17 cellular contexts compared by ENCODE assay signal in genomic region chr12:117141097-117141898, GRCh38. TPM values are rescaled to one million over a fixed set of nuclear protein-coding genes. Genes with fewer than 3 reads are reported as not detected.
DNase-seq lines count a peak whose midpoint lies in the region; ATAC-seq and TF ChIP-seq lines count a peak whose summit lies in the region.
"Had no signal": no experiment of that assay in that cellular context is flagged by ENCODE, and none has a peak within 500 bp of the region (broad histone marks: within the 10 kb centered on the region; RNA-seq: fewer than 3 reads in every experiment).

No MANE protein-coding gene starts in this region.

- H3K9me3 Mint-ChIP-seq in stimulated activated naive CD8-positive, alpha-beta T cell treated with anti-CD3 and anti-CD28 coated beads, Interleukin-15, amount 100 ng/mL, for 72 hours: no peaks in the 10 kb centered on the region

- H3K9me3 ChIP-seq in thyroid gland: no peaks in the 10 kb centered on the region
- H3K9me3 ChIP-seq: ascending aorta, colonic mucosa, MG63, right lobe of liver, thoracic aorta had no signal

- peak; percentile 24 for DNase-seq in NCI-H2029 (lab: John Stamatoyannopoulos, UW)
- DNase-seq in NCI-H2029 treated with DMSO at 0.1 percent for 48 hours (lab: John Stamatoyannopoulos, UW): no peak
- peak; percentile 43 for DNase-seq in NCI-H187 treated with DMSO at 0.1 percent for 48 hours (lab: John Stamatoyannopoulos, UW)
- DNase-seq in cerebellar cortex (ENCODE audit: low spot score): peak; percentile 79
- peak; percentile 56 to 74 for DNase-seq in thyroid gland
- DNase-seq in stimulated activated naive CD8-positive, alpha-beta T cell treated with anti-CD3 and anti-CD28 coated beads, Interleukin-15, amount 100 ng/mL, for 72 hours: no peak
- DNase-seq: colonic mucosa; NCI-H226; stimulated activated CD4-positive, alpha-beta T cell treated with anti-CD3 and anti-CD28 coated beads, Interleukin-4, amount 100 ng/mL, for 1 hour; stimulated activated CD8-positive, alpha-beta memory T cell treated with anti-CD3 and anti-CD28 coated beads, Interleukin-4, amount 100 ng/mL, for 48 hours had no signal

- no peak overlapping the region for H3K27ac Mint-ChIP-seq in stimulated activated naive CD8-positive, alpha-beta T cell treated with anti-CD3 and anti-CD28 coated beads, Interleukin-15, amount 100 ng/mL, for 72 hours

- no peak overlapping the region for H3K27ac ChIP-seq in thyroid gland
- H3K27ac ChIP-seq: ascending aorta, C4-2B, colonic mucosa, thoracic aorta had no signal

- H3K4me1 ChIP-seq in thyroid gland: peaks cover 15 to 16% of the 10 kb centered on the region in 2 donors
- H3K4me1 ChIP-seq: ascending aorta, colonic mucosa had no signal

- TF ChIP-seq CTCF in thyroid gland (IDR thresholded peaks at IDR 0.05): no peak

- no peaks in the 10 kb centered on the region for H3K27me3 Mint-ChIP-seq in stimulated activated naive CD8-positive, alpha-beta T cell treated with anti-CD3 and anti-CD28 coated beads, Interleukin-15, amount 100 ng/mL, for 72 hours

- H3K27me3 ChIP-seq in thyroid gland: no peaks in the 10 kb centered on the region
- H3K27me3 ChIP-seq: ascending aorta, colonic mucosa, MG63, right lobe of liver had no signal

- peaks cover 18% of the 10 kb centered on the region for H3K4me1 Mint-ChIP-seq in stimulated activated naive CD8-positive, alpha-beta T cell treated with anti-CD3 and anti-CD28 coated beads, Interleukin-15, amount 100 ng/mL, for 72 hours

- intact Hi-C loops in thyroid gland (cut with DNase I): no loop called here

- H3K4me3 ChIP-seq in thyroid gland (replicated peaks in 1 of 3): no peak overlapping the region
- H3K4me3 ChIP-seq: ascending aorta, colonic mucosa, MG63, right lobe of liver, thoracic aorta had no signal

- no peak for TF ChIP-seq POLR2A in thyroid gland (IDR thresholded peaks at IDR 0.05)

- H3K4me3 Mint-ChIP-seq in stimulated activated naive CD8-positive, alpha-beta T cell treated with anti-CD3 and anti-CD28 coated beads, Interleukin-15, amount 100 ng/mL, for 72 hours: no peak overlapping the region

- ATAC-seq in HG03378 (IDR thresholded peaks at IDR 0.05; ENCODE audit: unreplicated experiment) (no peak), GM18907 (IDR thresholded peaks at IDR 0.05; ENCODE audit: unreplicated experiment) (no peak)
- no peak for ATAC-seq in stimulated activated naive CD8-positive, alpha-beta T cell treated with anti-CD3 and anti-CD28 coated beads, Interleukin-15, amount 100 ng/mL, for 72 hours

- 51 to 64% methylated on average over 15 to 26 of the region's 29 CpGs for WGBS in thyroid gland, 2 donors

- H3K36me3 ChIP-seq in thyroid gland: peaks cover 8 to 17% of the 10 kb centered on the region in 2 donors
- H3K36me3 ChIP-seq: colonic mucosa, MG63 had no signal

RNA-seq across cellular contexts. Expression of gene TESC, which starts 42.1 kb away (rescaled TPM):
- 10 to 100 TPM; 21.5 to 34.1 (median 26.6) TPM for total RNA-seq in thyroid gland

RNA-seq across cellular contexts. Expression of gene FBXO21, which starts 49.0 kb away (rescaled TPM):
- 100 to 1,000 TPM in 3 of 4 donors, 10 to 100 TPM in 1; 90.6 to 298 (median 196) TPM for total RNA-seq in thyroid gland

Comparison
In these comparisons a context has a peak if more than half of its experiments do, and no peak if none do; other contexts are left out.
1. DNase-seq: peak in NCI-H2029 (single experiment), NCI-H187 treated with DMSO at 0.1 percent for 48 hours (single experiment), cerebellar cortex (single experiment) and thyroid gland (2 of 2); none in NCI-H2029 treated with DMSO at 0.1 percent for 48 hours (single experiment) and stimulated activated naive CD8-positive, alpha-beta T cell treated with anti-CD3 and anti-CD28 coated beads, Interleukin-15, amount 100 ng/mL, for 72 hours (0 of 2).